8 cellular contexts compared by ENCODE assay signal in the genomic region with DNA sequence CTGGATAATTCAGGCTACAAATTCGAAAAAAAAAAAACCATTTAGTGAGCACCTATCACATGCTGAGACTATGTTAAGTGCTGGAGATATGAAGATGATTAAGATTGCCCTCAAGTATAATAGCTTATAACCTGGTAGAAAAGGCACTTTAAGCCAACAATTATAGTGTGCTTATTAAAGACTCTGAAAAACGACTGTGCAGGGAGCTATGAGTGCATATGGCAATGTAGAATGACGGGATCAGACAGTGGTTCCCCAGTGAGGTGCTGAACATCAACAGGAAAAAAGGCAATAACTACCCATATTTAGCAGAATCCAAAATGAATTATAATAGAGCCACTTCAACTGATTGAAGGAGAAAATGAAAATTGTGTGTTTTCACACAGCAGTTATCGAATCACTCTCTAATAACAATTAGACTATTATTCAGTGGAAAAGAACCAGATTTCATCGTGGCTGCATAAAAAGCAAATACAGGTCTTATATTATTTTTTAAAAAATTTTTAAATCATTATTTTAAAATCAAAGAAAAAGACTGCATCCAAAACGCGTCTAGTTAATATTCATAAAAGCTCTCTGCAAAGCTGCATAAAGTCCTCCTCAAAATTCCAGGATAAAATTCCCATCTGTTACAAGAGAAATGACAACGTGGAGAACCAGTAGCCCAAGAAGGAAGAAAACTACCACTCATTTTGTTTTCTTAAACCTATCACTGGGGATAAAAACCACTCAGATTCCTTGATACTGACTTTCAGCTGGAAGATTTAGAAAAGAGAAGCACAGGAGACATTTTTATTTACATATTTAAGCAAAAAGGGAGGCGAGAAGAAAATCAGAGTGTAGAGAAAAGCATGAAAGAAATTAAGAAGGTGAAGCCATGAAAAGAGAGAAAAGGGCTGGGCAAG. TPM values are rescaled to one million over a fixed set of nuclear protein-coding genes. Genes with fewer than 3 reads are reported as not detected.
DNase-seq lines count a peak whose midpoint lies in the region; TF ChIP-seq lines count a peak whose summit lies in the region.

No MANE protein-coding gene starts in this region.

- H3K4me1 Mint-ChIP-seq in CD8-positive, alpha-beta memory T cell: peaks cover 34 to 59% (median 51%) of the 10 kb centered on the region in 3 donors

- peak overlapping the region; percentile 100 for H2AFZ ChIP-seq in MM.1S (ENCODE audit: low read length)

- peaks cover 21% of the 10 kb centered on the region for H3F3A ChIP-seq in MM.1S (ENCODE audit: insufficient read depth, low read length)

- peak overlapping the region; percentile 85 to 100 (median 95) for H3K4me3 Mint-ChIP-seq in CD8-positive, alpha-beta memory T cell

- POLR2A ChIA-PET in CD8-positive, alpha-beta memory T cell (lab: Charles Lee): interaction anchor here (0.7 kb wide), 2 partner anchors 37 to 334 kb away, joined by 3 to 8 read pairs; no protein-coding TSS in a partner anchor

- peak overlapping the region; percentile 84; the same call in 1 of the 2 replicates for H3K9ac ChIP-seq in MM.1S (ENCODE audit: low read length)
- H3K9ac ChIP-seq in muscle layer of colon (ENCODE audit: low read length): peak overlapping the region; percentile 99

- CTCF ChIA-PET in CD8-positive, alpha-beta memory T cell (lab: Charles Lee): no interaction called here

- H3K4me3 ChIP-seq in CD8-positive, alpha-beta memory T cell (ENCODE audit: low read length): peak overlapping the region; percentile 78
- H3K4me3 ChIP-seq in MM.1S (ENCODE audit: low read length) (peak overlapping the region; percentile 99), muscle layer of colon (ENCODE audit: low read depth in 1 of 2, low read length in 2 of 2) (peak overlapping the region; percentile 75 to 97)

- no peaks in the 10 kb centered on the region for H3K9me3 ChIP-seq in CD8-positive, alpha-beta memory T cell (ENCODE audit: low read length)
- H3K9me3 ChIP-seq in MM.1S (replicated peaks; ENCODE audit: insufficient read depth, low read length) (no peaks in the 10 kb centered on the region), muscle layer of colon (ENCODE audit: low read length) (no peaks in the 10 kb centered on the region)

- H3K27me3 Mint-ChIP-seq in CD8-positive, alpha-beta memory T cell: peaks cover 6% of the 10 kb centered on the region in 2 donors

- peaks cover 0 to 3% (median 0%) of the 10 kb centered on the region in 5 donors for H3K9me3 Mint-ChIP-seq in CD8-positive, alpha-beta memory T cell

- DNase-seq in CD8-positive, alpha-beta memory T cell: no peak
- DNase-seq in MM.1S (no peak), caudate nucleus (lab: John Stamatoyannopoulos, UW) (no peak), foreskin melanocyte (no peak), NCI-H1417 treated with DMSO at 0.1 percent for 48 hours (lab: John Stamatoyannopoulos, UW) (no peak), putamen (ENCODE audit: low spot score) (no peak), DMS153 (lab: John Stamatoyannopoulos, UW) (no peak)

- H3K9me2 ChIP-seq in MM.1S (replicated peaks; ENCODE audit: insufficient read depth, low read length): no peaks in the 10 kb centered on the region

- H3K27me3 ChIP-seq in CD8-positive, alpha-beta memory T cell (ENCODE audit: insufficient read depth, low read length, poor library complexity, severe bottlenecking): no peaks in the 10 kb centered on the region
- no peaks in the 10 kb centered on the region for H3K27me3 ChIP-seq in MM.1S (replicated peaks; ENCODE audit: insufficient read depth, low read length)
- no peaks in the 10 kb centered on the region for H3K27me3 ChIP-seq in muscle layer of colon (ENCODE audit: control insufficient read depth in 1 of 2, insufficient read depth in 2 of 2, low read length in 2 of 2)

- peaks cover 7% of the 10 kb centered on the region; the same call in 1 of the 2 replicates for H3K79me2 ChIP-seq in MM.1S (ENCODE audit: low read length)

- H3K36me3 ChIP-seq in CD8-positive, alpha-beta memory T cell (ENCODE audit: insufficient read depth, low read length): no peaks in the 10 kb centered on the region
- no peaks in the 10 kb centered on the region for H3K36me3 ChIP-seq in MM.1S (replicated peaks; ENCODE audit: insufficient read depth, low read length)
- no peaks in the 10 kb centered on the region for H3K36me3 ChIP-seq in muscle layer of colon (ENCODE audit: insufficient read depth, low read length)

- H3K4me1 ChIP-seq in CD8-positive, alpha-beta memory T cell (ENCODE audit: insufficient read depth, low read length): peaks cover 23% of the 10 kb centered on the region
- H3K4me1 ChIP-seq in MM.1S (ENCODE audit: low read length) (0 out of 2 replicates have a peak, but pooled peaks cover 9% of the 10 kb centered on the region), muscle layer of colon (ENCODE audit: insufficient read depth, low read length) (peaks cover 11% of the 10 kb centered on the region)

- peak overlapping the region; percentile 82 to 100 (median 96) for H3K27ac Mint-ChIP-seq in CD8-positive, alpha-beta memory T cell

- peaks cover 0 to 12% (median 2%) of the 10 kb centered on the region in 3 donors for H3K36me3 Mint-ChIP-seq in CD8-positive, alpha-beta memory T cell

- H3K4me2 ChIP-seq in MM.1S (ENCODE audit: low read depth, low read length): peak overlapping the region; percentile 85

- no peak for TF ChIP-seq CTCF in MM.1S (IDR thresholded peaks at IDR 0.05; ENCODE audit: low read length)

- H3K27ac ChIP-seq in CD8-positive, alpha-beta memory T cell (ENCODE audit: low read depth, low read length): peak overlapping the region; percentile 73
- no peak overlapping the region for H3K27ac ChIP-seq in MM.1S (ENCODE audit: low read length)
- peak overlapping the region; percentile 96 for H3K27ac ChIP-seq in caudate nucleus (ENCODE audit: low read depth, low read length)
- H3K27ac ChIP-seq in muscle layer of colon (ENCODE audit: low read depth, low read length): peak overlapping the region; percentile 81

- H4K20me1 ChIP-seq in MM.1S (ENCODE audit: insufficient read depth, low read length): no peaks in the 10 kb centered on the region

RNA-seq across cellular contexts. Expression of gene MTMR2, which starts 1.1 kb away (rescaled TPM):
- total RNA-seq in CD8-positive, alpha-beta memory T cell: 10 to 100 TPM; 46.4 to 50.1 TPM
- 17.2 TPM for polyA plus RNA-seq in CD8-positive, alpha-beta memory T cell
